Comparison of ENCODE assay signal across 8 cellular contexts in the genomic region with DNA sequence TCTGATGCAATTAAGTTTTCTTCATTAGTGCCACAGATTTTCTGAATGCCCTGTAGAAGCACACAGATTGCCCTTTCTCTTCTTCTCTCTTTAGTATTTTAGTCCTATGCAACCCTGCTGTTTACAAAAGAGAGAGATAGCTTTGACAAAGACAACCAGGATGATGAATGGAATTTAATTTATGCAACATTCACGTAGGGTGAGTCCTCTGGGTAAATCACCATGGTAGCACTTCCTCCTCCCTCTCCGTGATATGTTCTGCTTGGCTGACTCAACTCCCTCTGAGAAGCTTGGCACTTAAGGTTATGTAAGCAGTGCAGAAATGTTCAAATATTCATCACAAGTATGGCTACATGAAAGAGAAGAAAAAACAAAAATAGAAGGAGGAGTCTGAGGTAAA.
DNase-seq lines count a peak whose midpoint lies in the region; ATAC-seq and TF ChIP-seq lines count a peak whose summit lies in the region.

No MANE protein-coding gene starts in this region.

- no peak overlapping the region for H3K27ac ChIP-seq in OCI-LY7 (ENCODE audit: low read depth, low read length, poor library complexity, severe bottlenecking)

- H3K4me3 Mint-ChIP-seq in chondrocyte (ENCODE audit: unreplicated experiment): no peak overlapping the region

- peak overlapping the region; percentile 93 for H3K27ac Mint-ChIP-seq in chondrocyte (ENCODE audit: unreplicated experiment)

- no TSS peak for BruUV-seq in OCI-LY7 (replicated peaks; lab: Mats Ljungman, UMichigan)

- H3K4me1 ChIP-seq in OCI-LY7 (ENCODE audit: insufficient read depth, low read length, poor library complexity, severe bottlenecking): no peaks in the 10 kb centered on the region

- CTCF ChIA-PET in OCI-LY7 (lab: Charles Lee; ENCODE audit: unreplicated experiment): no interaction called here

- no peak overlapping the region for H3K4me2 ChIP-seq in OCI-LY7 (ENCODE audit: low read length)

- H3K27me3 Mint-ChIP-seq in chondrocyte (ENCODE audit: low read depth): no peaks in the 10 kb centered on the region

- ATAC-seq in GM18519 (IDR thresholded peaks at IDR 0.05; ENCODE audit: low FRiP score, unreplicated experiment): no peak

- intact Hi-C loops in OCI-LY7 (cut with micrococcal nuclease; ENCODE audit: unreplicated experiment): no loop called here

- no peaks in the 10 kb centered on the region for H3K36me3 ChIP-seq in OCI-LY7 (ENCODE audit: insufficient read depth, low read length)

- peak; percentile 61 for DNase-seq in COR-L47 (lab: John Stamatoyannopoulos, UW)
- peak; percentile 71 for DNase-seq in NCI-H2029 treated with DMSO at 0.1 percent for 48 hours (lab: John Stamatoyannopoulos, UW)
- no peak for DNase-seq in chondrocyte (ENCODE audit: low spot score)
- DNase-seq in myocyte (ENCODE audit: low read depth): peak; percentile 72
- no peak for DNase-seq in stimulated activated CD4-positive, alpha-beta T cell treated with anti-CD3 and anti-CD28 coated beads, Interleukin-2, amount 100 ng/mL, for 48 hours
- DNase-seq in central memory CD4-positive, alpha-beta T cell: no peak
- DNase-seq in OCI-LY7 (ENCODE audit: low spot score): no peak

- no peaks in the 10 kb centered on the region for H3K9me3 Mint-ChIP-seq in chondrocyte (ENCODE audit: low read depth)

- no peak overlapping the region for H3K4me3 ChIP-seq in OCI-LY7 (ENCODE audit: low read depth, low read length, poor library complexity, severe bottlenecking)

- no peaks in the 10 kb centered on the region for H3K9me2 ChIP-seq in OCI-LY7 (ENCODE audit: insufficient read depth, low read length)

- peaks cover 47% of the 10 kb centered on the region for H3K4me1 Mint-ChIP-seq in chondrocyte (ENCODE audit: low read depth)

- no peaks in the 10 kb centered on the region for H3K79me2 ChIP-seq in OCI-LY7 (ENCODE audit: insufficient read depth, low read depth, low read length)

- no peaks in the 10 kb centered on the region for H4K20me1 ChIP-seq in OCI-LY7 (ENCODE audit: insufficient read depth, low read length)

- no peak overlapping the region for H2AFZ ChIP-seq in OCI-LY7 (ENCODE audit: low read length)

- no peak for TF ChIP-seq CTCF in chondrocyte (IDR thresholded peaks at IDR 0.05)
- TF ChIP-seq CTCF in OCI-LY7 (conservative IDR thresholded peaks at IDR 0.05; ENCODE audit: low read length): no peak

- POLR2A ChIA-PET in OCI-LY7 (lab: Charles Lee): interaction anchor here (0.7 kb wide), 1 partner anchor 184 kb away, joined by 4 read pairs; no protein-coding TSS in a partner anchor

- H3K36me3 Mint-ChIP-seq in chondrocyte (ENCODE audit: low read depth): no peaks in the 10 kb centered on the region

- H3K9me3 ChIP-seq in OCI-LY7 (ENCODE audit: low read length): no peaks in the 10 kb centered on the region

Comparison
In these comparisons a context has a peak if more than half of its experiments do, and no peak if none do; other contexts are left out.
1. DNase-seq: peak in COR-L47 (single experiment), NCI-H2029 treated with DMSO at 0.1 percent for 48 hours (single experiment) and myocyte (single experiment); none in chondrocyte (single experiment), stimulated activated CD4-positive, alpha-beta T cell treated with anti-CD3 and anti-CD28 coated beads, Interleukin-2, amount 100 ng/mL, for 48 hours (0 of 2), central memory CD4-positive, alpha-beta T cell (single experiment) and OCI-LY7 (single experiment).